In genomic region chrX:153471663-153472280, GRCh38 we compare ENCODE assay signal across 2 cellular contexts.
TF ChIP-seq lines count a peak whose summit lies in the region.

No MANE protein-coding gene starts in this region.

TF ChIP-seq in HEK293, 187 proteins besides CTCF, POLR2A, EP300 and RAD21:
- TF ChIP-seq ZNF248 (tag by site-specific recombination; IDR thresholded peaks at IDR 0.05) (no peak), HIC1 (tag by site-specific recombination; IDR thresholded peaks at IDR 0.05) (0 out of 2 replicates have a peak, but pooled peaks have one; percentile 13), ZNF335 (tag by site-specific recombination; conservative IDR thresholded peaks at IDR 0.05) (0 out of 2 replicates have a peak, but pooled peaks have one; percentile 32)

TF ChIP-seq in K562, 482 proteins besides CTCF, POLR2A, EP300 and RAD21:
- TF ChIP-seq PATZ1 (CRISPR knock-in tag; IDR thresholded peaks at IDR 0.05; ENCODE audit: borderline replicate concordance), result no peak
- TF ChIP-seq CAMTA2 (CRISPR knock-in tag; conservative IDR thresholded peaks at IDR 0.05), result no peak
- TF ChIP-seq ZMIZ1 (IDR thresholded peaks at IDR 0.05; ENCODE audit: low read depth in 2 of 2, low read length in 2 of 2), result no peak
- TF ChIP-seq TCF7L2 (IDR thresholded peaks at IDR 0.05; ENCODE audit: low read depth, low read length), result no peak
- no peak for TF ChIP-seq ZNF121 (CRISPR knock-in tag; conservative IDR thresholded peaks at IDR 0.05)
- no peak for TF ChIP-seq EP400 (IDR thresholded peaks at IDR 0.05)
- no peak for TF ChIP-seq ZNF407 (IDR thresholded peaks at IDR 0.05; ENCODE audit: low read depth)
- no peak for TF ChIP-seq E2F6 (IDR thresholded peaks at IDR 0.05; ENCODE audit: borderline replicate concordance in 1 of 2, extremely low read depth in 1 of 2, insufficient read depth in 1 of 2, insufficient read length in 1 of 2, low read depth in 1 of 2, low read length in 1 of 2, poor library complexity in 1 of 2, severe bottlenecking in 1 of 2)
- no peak for TF ChIP-seq PTBP1 (IDR thresholded peaks at IDR 0.05; ENCODE audit: low read depth, low read length)
- TF ChIP-seq GTF2F1 (IDR thresholded peaks at IDR 0.05; ENCODE audit: low read depth, low read length), result no peak
- TF ChIP-seq ARID3B (CRISPR knock-in tag; IDR thresholded peaks at IDR 0.05; ENCODE audit: borderline replicate concordance), result no peak
- TF ChIP-seq LCOR (CRISPR knock-in tag; IDR thresholded peaks at IDR 0.05), result no peak
- TF ChIP-seq ZNF408 (CRISPR knock-in tag; IDR thresholded peaks at IDR 0.05; ENCODE audit: low read depth), result no peak
- no peak for TF ChIP-seq ZBTB2 (IDR thresholded peaks at IDR 0.05)
- no peak for TF ChIP-seq POU5F1 (IDR thresholded peaks at IDR 0.05; ENCODE audit: borderline replicate concordance, low read depth, low read length, partially characterized antibody)
- TF ChIP-seq ZBTB49 (CRISPR knock-in tag; IDR thresholded peaks at IDR 0.05; ENCODE audit: borderline replicate concordance), result no peak
- TF ChIP-seq ZNF518B (CRISPR knock-in tag; IDR thresholded peaks at IDR 0.05), result no peak
